Comparison of ENCODE assay signal across 8 cellular contexts in the genomic region with DNA sequence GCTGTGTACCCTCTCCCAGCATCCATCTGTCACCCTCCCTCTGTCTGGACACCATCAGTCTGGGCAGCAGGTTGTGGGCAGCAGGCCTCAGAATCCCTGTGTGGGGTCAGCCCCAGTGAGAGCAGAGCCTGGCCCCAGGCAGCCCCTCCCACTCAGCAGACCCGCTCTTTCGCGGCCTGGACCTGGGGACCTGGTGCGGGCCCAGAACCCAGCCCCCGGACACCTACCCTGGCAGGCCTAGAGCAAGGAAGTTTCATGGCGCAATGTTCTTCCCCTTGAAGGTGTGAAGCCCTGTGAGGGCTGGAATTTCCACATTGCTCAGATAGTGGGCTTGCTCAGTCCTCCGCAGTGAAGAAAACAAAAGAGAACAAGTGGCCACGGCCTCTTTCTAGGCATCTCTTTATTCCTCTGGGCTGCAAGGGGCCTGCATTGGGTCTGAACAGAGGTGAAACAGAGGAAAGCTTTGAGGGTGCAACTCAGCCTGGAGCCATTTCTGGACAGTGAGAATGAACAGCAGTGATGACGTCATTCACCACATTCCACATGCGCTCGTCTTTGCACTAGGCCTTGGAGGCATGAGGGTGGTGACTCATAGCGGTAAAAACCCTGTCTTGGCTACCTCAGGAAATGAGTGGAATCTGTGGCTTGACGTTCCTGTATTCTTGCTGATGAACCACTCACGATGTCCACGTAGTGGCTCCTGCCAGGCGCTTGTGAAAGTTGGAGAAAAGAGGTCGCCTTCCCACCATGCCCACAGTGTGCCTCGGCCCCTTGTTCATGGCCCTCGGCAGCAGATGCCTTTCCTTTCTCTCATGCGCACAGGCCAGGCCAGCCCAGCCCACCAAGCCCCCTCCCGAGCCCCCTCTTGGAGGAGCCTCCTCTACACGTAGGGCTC.
DNase-seq lines count a peak whose midpoint lies in the region; ATAC-seq and TF ChIP-seq lines count a peak whose summit lies in the region.

No MANE protein-coding gene starts in this region.

- H2AFZ ChIP-seq in GM23338: no peak overlapping the region

- no peak for TF ChIP-seq POLR2A in stomach (IDR thresholded peaks at IDR 0.05)

- H3K9me3 ChIP-seq in KOPT-K1 (ENCODE audit: insufficient read depth, low read length, poor library complexity, severe bottlenecking) (no peaks in the 10 kb centered on the region), mucosa of stomach (ENCODE audit: control insufficient read depth, low read length) (no peaks in the 10 kb centered on the region), stomach (no peaks in the 10 kb centered on the region)

- DNase-seq in BJ (ENCODE audit: low read depth) (peak; percentile 97), stomach (peak; percentile 55), NCI-H345 treated with DMSO at 0.1 percent for 48 hours (lab: John Stamatoyannopoulos, UW; ENCODE audit: unreplicated experiment) (no peak), GM23338 (ENCODE audit: low spot score) (no peak)
- DNase-seq in activated CD4-positive, alpha-beta T cell treated with anti-CD3 and anti-CD28 coated beads for 48 hours: peak; percentile 79

- no peak for ATAC-seq in GM23338

- POLR2A ChIA-PET in BJ (lab: Charles Lee): no interaction called here

- WGBS in stomach, 5 donors: 47 to 75% (median 72%) methylated on average over 21 to 22 of the region's 22 CpGs

- H3K4me1 ChIP-seq in mucosa of stomach (ENCODE audit: control insufficient read depth, insufficient read depth, low read length) (peaks cover 46% of the 10 kb centered on the region), stomach (peaks cover 13 to 59% (median 38%) of the 10 kb centered on the region in 4 donors), GM23338 (ENCODE audit: insufficient read depth) (peaks cover 5% of the 10 kb centered on the region; the same call in 1 of the 2 replicates)

- TF ChIP-seq EP300 in stomach (IDR thresholded peaks at IDR 0.05): no peak

- H3K27ac ChIP-seq in KOPT-K1 (ENCODE audit: low read depth, low read length, poor library complexity, severe bottlenecking) (peak overlapping the region; percentile 8), stomach (peak overlapping the region; percentile 35 to 88 (median 83)), GM23338 (ENCODE audit: low read depth) (no peak overlapping the region)

- no peaks in the 10 kb centered on the region for H3K9me2 ChIP-seq in GM23338 (ENCODE audit: insufficient read depth)

- H3K27me3 ChIP-seq in BJ (ENCODE audit: control insufficient read depth, insufficient read depth, low read length): no peaks in the 10 kb centered on the region
- H3K27me3 ChIP-seq in mucosa of stomach (ENCODE audit: control insufficient read depth, insufficient read depth, low read length): no peaks in the 10 kb centered on the region
- no peaks in the 10 kb centered on the region for H3K27me3 ChIP-seq in stomach
- H3K27me3 ChIP-seq in GM23338 (ENCODE audit: insufficient read depth): peaks cover 29% of the 10 kb centered on the region

- peak overlapping the region; percentile 78 for H3K27ac Mint-ChIP-seq in dendritic cell treated with granulocyte-macrophage colony-stimulating factor and Interleukin-4, amounts not matched to agents 40 ng/mL and 50 ng/mL, for 4 days
- H3K27ac Mint-ChIP-seq in GM23338: no peak overlapping the region

- no peaks in the 10 kb centered on the region for H3F3A ChIP-seq in GM23338 (replicated peaks; ENCODE audit: low read depth)

- no peaks in the 10 kb centered on the region for H3K36me3 ChIP-seq in BJ (ENCODE audit: control insufficient read depth, insufficient read depth, low read length)
- no peaks in the 10 kb centered on the region for H3K36me3 ChIP-seq in KOPT-K1 (ENCODE audit: insufficient read depth, low read length)
- no peaks in the 10 kb centered on the region for H3K36me3 ChIP-seq in mucosa of stomach (ENCODE audit: control insufficient read depth, insufficient read depth, low read length)
- peaks cover 0 to 6% (median 2%) of the 10 kb centered on the region in 4 donors for H3K36me3 ChIP-seq in stomach
- H3K36me3 ChIP-seq in GM23338 (ENCODE audit: insufficient read depth): no peaks in the 10 kb centered on the region

- H3K4me3 Mint-ChIP-seq in dendritic cell treated with granulocyte-macrophage colony-stimulating factor and Interleukin-4, amounts not matched to agents 40 ng/mL and 50 ng/mL, for 4 days: peak overlapping the region; percentile 13
- no peak overlapping the region for H3K4me3 Mint-ChIP-seq in GM23338

- CTCF ChIA-PET in BJ (lab: Yijun Ruan, JAX): interaction anchor here (0.9 to 5.1 kb wide), 28 partner anchors 13 to 294 kb away, joined by 3 to 161 read pairs (median 6); a partner anchor contains a TSS

- no peak for TF ChIP-seq CTCF in BJ (IDR thresholded peaks at IDR 0.05; ENCODE audit: insufficient read depth, low read depth, low read length)
- no peak for TF ChIP-seq CTCF in stomach (IDR thresholded peaks at IDR 0.05)
- TF ChIP-seq CTCF in GM23338 (conservative IDR thresholded peaks at IDR 0.05; ENCODE audit: low read depth in 2 of 2): no peak

- peak overlapping the region; percentile 25 for H3K9ac ChIP-seq in mucosa of stomach (ENCODE audit: low read length)

- H3K4me1 Mint-ChIP-seq in dendritic cell treated with granulocyte-macrophage colony-stimulating factor and Interleukin-4, amounts not matched to agents 40 ng/mL and 50 ng/mL, for 4 days (ENCODE audit: low read depth): peaks cover 58% of the 10 kb centered on the region
- peaks cover 12% of the 10 kb centered on the region; the same call in 2 of the 3 replicates for H3K4me1 Mint-ChIP-seq in GM23338

- H3K4me3 ChIP-seq in BJ (ENCODE audit: low read depth, low read length) (no peak overlapping the region), mucosa of stomach (ENCODE audit: low read length) (no peak overlapping the region), stomach (no peak overlapping the region), GM23338 (no peak overlapping the region)

- H3K36me3 Mint-ChIP-seq in dendritic cell treated with granulocyte-macrophage colony-stimulating factor and Interleukin-4, amounts not matched to agents 40 ng/mL and 50 ng/mL, for 4 days (ENCODE audit: low read depth): peaks cover 5% of the 10 kb centered on the region
- H3K36me3 Mint-ChIP-seq in GM23338 (ENCODE audit: low read depth): peaks cover 12% of the 10 kb centered on the region; the same call in 2 of the 3 replicates

- no peaks in the 10 kb centered on the region for H3K79me2 ChIP-seq in GM23338 (replicated peaks; ENCODE audit: insufficient read depth)

- intact Hi-C loops in dendritic cell treated with granulocyte-macrophage colony-stimulating factor and Interleukin-4, amounts not matched to agents 40 ng/mL and 50 ng/mL, for 4 days (cut with micrococcal nuclease): loop anchor here (1.0 kb wide), 2 partner anchors 8 to 26 kb away; no protein-coding TSS in a partner anchor
- intact Hi-C loops in stomach (cut with DNase I; ENCODE audit: low total_unique reads): no loop called here

- peaks cover 9% of the 10 kb centered on the region; the same call in 1 of the 2 replicates for H4K20me1 ChIP-seq in GM23338 (replicated peaks; ENCODE audit: insufficient read depth)

- no peak overlapping the region for H3K4me2 ChIP-seq in GM23338

- no peaks in the 10 kb centered on the region for H3K27me3 Mint-ChIP-seq in dendritic cell treated with granulocyte-macrophage colony-stimulating factor and Interleukin-4, amounts not matched to agents 40 ng/mL and 50 ng/mL, for 4 days
- peaks cover 20% of the 10 kb centered on the region for H3K27me3 Mint-ChIP-seq in GM23338 (ENCODE audit: insufficient read depth, low read depth, poor library complexity)

- H3K9me3 Mint-ChIP-seq in dendritic cell treated with granulocyte-macrophage colony-stimulating factor and Interleukin-4, amounts not matched to agents 40 ng/mL and 50 ng/mL, for 4 days: no peaks in the 10 kb centered on the region
- H3K9me3 Mint-ChIP-seq in GM23338: peaks cover 29% of the 10 kb centered on the region

TF ChIP-seq in GM23338, 12 proteins besides CTCF, POLR2A, EP300 and RAD21:
- TF ChIP-seq, protein P1, sequence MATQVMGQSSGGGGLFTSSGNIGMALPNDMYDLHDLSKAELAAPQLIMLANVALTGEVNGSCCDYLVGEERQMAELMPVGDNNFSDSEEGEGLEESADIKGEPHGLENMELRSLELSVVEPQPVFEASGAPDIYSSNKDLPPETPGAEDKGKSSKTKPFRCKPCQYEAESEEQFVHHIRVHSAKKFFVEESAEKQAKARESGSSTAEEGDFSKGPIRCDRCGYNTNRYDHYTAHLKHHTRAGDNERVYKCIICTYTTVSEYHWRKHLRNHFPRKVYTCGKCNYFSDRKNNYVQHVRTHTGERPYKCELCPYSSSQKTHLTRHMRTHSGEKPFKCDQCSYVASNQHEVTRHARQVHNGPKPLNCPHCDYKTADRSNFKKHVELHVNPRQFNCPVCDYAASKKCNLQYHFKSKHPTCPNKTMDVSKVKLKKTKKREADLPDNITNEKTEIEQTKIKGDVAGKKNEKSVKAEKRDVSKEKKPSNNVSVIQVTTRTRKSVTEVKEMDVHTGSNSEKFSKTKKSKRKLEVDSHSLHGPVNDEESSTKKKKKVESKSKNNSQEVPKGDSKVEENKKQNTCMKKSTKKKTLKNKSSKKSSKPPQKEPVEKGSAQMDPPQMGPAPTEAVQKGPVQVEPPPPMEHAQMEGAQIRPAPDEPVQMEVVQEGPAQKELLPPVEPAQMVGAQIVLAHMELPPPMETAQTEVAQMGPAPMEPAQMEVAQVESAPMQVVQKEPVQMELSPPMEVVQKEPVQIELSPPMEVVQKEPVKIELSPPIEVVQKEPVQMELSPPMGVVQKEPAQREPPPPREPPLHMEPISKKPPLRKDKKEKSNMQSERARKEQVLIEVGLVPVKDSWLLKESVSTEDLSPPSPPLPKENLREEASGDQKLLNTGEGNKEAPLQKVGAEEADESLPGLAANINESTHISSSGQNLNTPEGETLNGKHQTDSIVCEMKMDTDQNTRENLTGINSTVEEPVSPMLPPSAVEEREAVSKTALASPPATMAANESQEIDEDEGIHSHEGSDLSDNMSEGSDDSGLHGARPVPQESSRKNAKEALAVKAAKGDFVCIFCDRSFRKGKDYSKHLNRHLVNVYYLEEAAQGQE (IDR thresholded peaks at IDR 0.05; ENCODE audit: unreplicated experiment): no peak
- TF ChIP-seq POLR2AphosphoS5 (IDR thresholded peaks at IDR 0.05; ENCODE audit: low read depth) (no peak), JUNB (IDR thresholded peaks at IDR 0.05; ENCODE audit: unreplicated experiment) (no peak), EZH2phosphoT487 (IDR thresholded peaks at IDR 0.05; ENCODE audit: unreplicated experiment) (no peak), NANOG (IDR thresholded peaks at IDR 0.05; ENCODE audit: borderline replicate concordance) (no peak), STAT1 (IDR thresholded peaks at IDR 0.05; ENCODE audit: unreplicated experiment) (no peak)

Comparison
In these comparisons a context has a peak if more than half of its experiments do, and no peak if none do; other contexts are left out.
1. DNase-seq: peak in BJ (single experiment), activated CD4-positive, alpha-beta T cell treated with anti-CD3 and anti-CD28 coated beads for 48 hours (single experiment) and stomach (single experiment); none in NCI-H345 treated with DMSO at 0.1 percent for 48 hours (single experiment) and GM23338 (single experiment).